ENCODE assay signal across 2 cellular contexts in the genomic region with DNA sequence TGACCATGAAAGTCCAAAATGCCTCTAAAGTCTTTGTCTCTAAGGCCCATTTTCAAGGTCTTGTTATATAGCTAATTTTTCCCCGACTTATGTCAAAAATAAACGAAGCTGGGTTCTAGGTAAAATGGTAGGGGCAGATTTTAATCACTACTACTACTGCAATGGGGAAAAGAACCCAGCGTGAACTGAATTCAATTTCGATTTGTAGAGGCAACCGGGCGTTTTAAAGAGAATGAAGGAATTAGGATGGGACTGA.
TF ChIP-seq lines count a peak whose summit lies in the region.

No MANE protein-coding gene starts in this region.

TF ChIP-seq in H1, 55 proteins besides CTCF, POLR2A, EP300 and RAD21:
- no peak for TF ChIP-seq HDAC6 (IDR thresholded peaks at IDR 0.05; ENCODE audit: low read depth, low read length)
- no peak for TF ChIP-seq CTBP2 (IDR thresholded peaks at IDR 0.05; ENCODE audit: borderline replicate concordance, insufficient read depth, insufficient read length, low read length)
- no peak for TF ChIP-seq SIX5 (IDR thresholded peaks at IDR 0.05; ENCODE audit: low read depth, low read length)
- no peak for TF ChIP-seq BACH1 (IDR thresholded peaks at IDR 0.05; ENCODE audit: low read length)
- no peak for TF ChIP-seq YY1 (IDR thresholded peaks at IDR 0.05; ENCODE audit: low read depth, low read length)
- no peak for TF ChIP-seq KDM1A (IDR thresholded peaks at IDR 0.05; ENCODE audit: borderline replicate concordance, low read length)
- no peak for TF ChIP-seq ZNF274 (IDR thresholded peaks at IDR 0.05; ENCODE audit: borderline replicate concordance, extremely low read depth, low read length)
- no peak for TF ChIP-seq TAF7 (optimal IDR thresholded peaks at IDR 0.05; ENCODE audit: borderline replicate concordance, low read depth, low read length)
- TF ChIP-seq, protein P1, sequence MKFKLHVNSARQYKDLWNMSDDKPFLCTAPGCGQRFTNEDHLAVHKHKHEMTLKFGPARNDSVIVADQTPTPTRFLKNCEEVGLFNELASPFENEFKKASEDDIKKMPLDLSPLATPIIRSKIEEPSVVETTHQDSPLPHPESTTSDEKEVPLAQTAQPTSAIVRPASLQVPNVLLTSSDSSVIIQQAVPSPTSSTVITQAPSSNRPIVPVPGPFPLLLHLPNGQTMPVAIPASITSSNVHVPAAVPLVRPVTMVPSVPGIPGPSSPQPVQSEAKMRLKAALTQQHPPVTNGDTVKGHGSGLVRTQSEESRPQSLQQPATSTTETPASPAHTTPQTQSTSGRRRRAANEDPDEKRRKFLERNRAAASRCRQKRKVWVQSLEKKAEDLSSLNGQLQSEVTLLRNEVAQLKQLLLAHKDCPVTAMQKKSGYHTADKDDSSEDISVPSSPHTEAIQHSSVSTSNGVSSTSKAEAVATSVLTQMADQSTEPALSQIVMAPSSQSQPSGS (IDR thresholded peaks at IDR 0.05; ENCODE audit: low read length) = no peak
- no peak for TF ChIP-seq TEAD4 (IDR thresholded peaks at IDR 0.05; ENCODE audit: low read depth, low read length)
- TF ChIP-seq SIN3A (conservative IDR thresholded peaks at IDR 0.05 in 1 of 2, IDR thresholded peaks at IDR 0.05 in 1 of 2; ENCODE audit: low read depth in 1 of 2, low read length in 2 of 2) = no peak
- TF ChIP-seq CHD2 (IDR thresholded peaks at IDR 0.05; ENCODE audit: low read length) = no peak
- TF ChIP-seq, protein P2, sequence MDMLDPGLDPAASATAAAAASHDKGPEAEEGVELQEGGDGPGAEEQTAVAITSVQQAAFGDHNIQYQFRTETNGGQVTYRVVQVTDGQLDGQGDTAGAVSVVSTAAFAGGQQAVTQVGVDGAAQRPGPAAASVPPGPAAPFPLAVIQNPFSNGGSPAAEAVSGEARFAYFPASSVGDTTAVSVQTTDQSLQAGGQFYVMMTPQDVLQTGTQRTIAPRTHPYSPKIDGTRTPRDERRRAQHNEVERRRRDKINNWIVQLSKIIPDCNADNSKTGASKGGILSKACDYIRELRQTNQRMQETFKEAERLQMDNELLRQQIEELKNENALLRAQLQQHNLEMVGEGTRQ (IDR thresholded peaks at IDR 0.05; ENCODE audit: low read length) = no peak
- TF ChIP-seq ASH2L (IDR thresholded peaks at IDR 0.05; ENCODE audit: low read length) = no peak
- no peak for TF ChIP-seq TAF1 (IDR thresholded peaks at IDR 0.05; ENCODE audit: low read depth, low read length)
- no peak for TF ChIP-seq RBBP5 (IDR thresholded peaks at IDR 0.05; ENCODE audit: borderline replicate concordance, low read depth, low read length)
- no peak for TF ChIP-seq NANOG (IDR thresholded peaks at IDR 0.05; ENCODE audit: insufficient read depth, low read depth, low read length, poor library complexity, severe bottlenecking)
- TF ChIP-seq KDM5A (IDR thresholded peaks at IDR 0.05; ENCODE audit: low read length) = no peak
- TF ChIP-seq BRCA1 (IDR thresholded peaks at IDR 0.05; ENCODE audit: low read depth, low read length) = no peak
- TF ChIP-seq NRF1 (IDR thresholded peaks at IDR 0.05; ENCODE audit: low read depth, low read length) = no peak
TF ChIP-seq in H1: peak in this region for 0.

TF ChIP-seq in neural cell, 6 proteins besides CTCF, POLR2A, EP300 and RAD21:
- TF ChIP-seq POLR2AphosphoS5 (IDR thresholded peaks at IDR 0.05) = no peak
- no peak for TF ChIP-seq REST (IDR thresholded peaks at IDR 0.05; ENCODE audit: borderline replicate concordance)
- TF ChIP-seq EZH2 (IDR thresholded peaks at IDR 0.05; ENCODE audit: borderline replicate concordance, insufficient read depth, low read length, poor library complexity, severe bottlenecking) = no peak
